Comparison of ENCODE assay signal across 22 cellular contexts in genomic region chr5:34603378-34603777, GRCh38.
"Had no signal": no experiment of that assay in that cellular context is flagged by ENCODE, and none has a peak within 500 bp of the region (broad histone marks: within the 10 kb centered on the region; RNA-seq: fewer than 3 reads in every experiment).

No MANE protein-coding gene starts in this region.

- DNase-seq: cortex of kidney; dorsolateral prefrontal cortex; effector CD8-positive, alpha-beta T cell; head of caudate nucleus; kidney; left cardiac atrium; left ventricle myocardium inferior; lower lobe of right lung; midbrain; naive B cell; nephron progenitor cell; posterior cingulate gyrus; right cardiac atrium; stimulated activated CD4-positive, alpha-beta T cell treated with anti-CD3 and anti-CD28 coated beads, Interleukin-4, amount 100 ng/mL, for 1 hour; stimulated activated CD8-positive, alpha-beta memory T cell treated with anti-CD3 and anti-CD28 coated beads, Interleukin-4, amount 100 ng/mL, for 48 hours; tibial artery; upper lobe of left lung; uterus had no signal

- H3K36me3 ChIP-seq: esophagus muscularis mucosa, gastroesophageal sphincter, left ventricle myocardium inferior, lower lobe of right lung, tibial artery, upper lobe of left lung, uterus had no signal

- H2AFZ ChIP-seq: hepatocyte had no signal

- H3K79me2 ChIP-seq: hepatocyte had no signal

- H3K4me3 ChIP-seq: dorsolateral prefrontal cortex, esophagus muscularis mucosa, gastroesophageal sphincter, hepatocyte, left ventricle myocardium inferior, lower lobe of right lung, tibial artery, upper lobe of left lung, uterus had no signal

- H3K4me2 ChIP-seq: hepatocyte had no signal

- ATAC-seq: gastroesophageal sphincter; left cardiac atrium; lower lobe of right lung; right cardiac atrium; stimulated activated effector memory CD8-positive, alpha-beta T cell treated with anti-CD3 and anti-CD28 coated beads, Interleukin-12 subunit alpha, Interleukin-12 subunit beta, amount 100 ng/mL, for 72 hours had no signal

- H3K4me1 ChIP-seq: left ventricle myocardium inferior, uterus had no signal

- H3K27me3 ChIP-seq: esophagus muscularis mucosa, gastroesophageal sphincter, hepatocyte, tibial artery, upper lobe of left lung, uterus had no signal

- H3K9me3 ChIP-seq: esophagus muscularis mucosa, gastroesophageal sphincter, left ventricle myocardium inferior, lower lobe of right lung, tibial artery, upper lobe of left lung, uterus had no signal

- H3K27ac ChIP-seq: dorsolateral prefrontal cortex, esophagus muscularis mucosa, gastroesophageal sphincter, hepatocyte, left ventricle myocardium inferior, lower lobe of right lung, tibial artery, upper lobe of left lung, uterus had no signal
